ENCODE assay signal across 1 cellular context in the genomic region with DNA sequence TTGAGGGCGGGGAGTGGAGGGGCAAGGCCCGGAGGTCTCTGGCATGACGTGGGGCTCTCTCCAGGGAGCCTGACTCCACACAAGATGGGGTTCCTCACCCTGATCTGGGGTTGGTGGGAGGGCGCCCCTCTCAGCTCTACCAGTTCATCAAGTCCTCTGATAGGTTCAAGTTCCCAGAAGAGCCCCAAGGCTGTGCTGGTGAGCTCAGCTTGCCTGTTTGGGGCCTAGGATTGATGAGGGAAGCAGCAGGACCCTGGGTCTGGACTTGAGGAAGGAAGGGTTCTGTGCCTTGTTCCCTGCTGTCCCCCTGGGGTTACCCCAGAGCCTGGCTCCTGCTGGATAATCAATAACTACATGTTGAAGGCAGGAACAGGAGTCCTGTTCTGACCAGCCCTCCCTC.
TF ChIP-seq lines count a peak whose summit lies in the region.

No MANE protein-coding gene starts in this region.

TF ChIP-seq in IMR-90, 13 proteins besides CTCF, POLR2A, EP300 and RAD21:
- no peak for TF ChIP-seq CHD1 (IDR thresholded peaks at IDR 0.05; ENCODE audit: low read depth, low read length)
